In genomic region chr6:126050795-126051194, GRCh38 we compare ENCODE assay signal across 8 cellular contexts.
"Had no signal": no experiment of that assay in that cellular context is flagged by ENCODE, and none has a peak within 500 bp of the region (broad histone marks: within the 10 kb centered on the region; RNA-seq: fewer than 3 reads in every experiment).

No MANE protein-coding gene starts in this region.

- ATAC-seq: GM23338, K562 had no signal

- FAIRE-seq: H1, H54, HTR-8/SVneo, K562 had no signal

- H3K4me2 ChIP-seq: GM23338 had no signal

- H3K9me3 Mint-ChIP-seq: GM23338, H9 had no signal

- H3K4me3 ChIP-seq: GM23338, K562 had no signal

- DNase-seq: H9, HCEC 1CT, IMR-90 had no signal

- H2AFZ ChIP-seq: GM23338 had no signal

- H3K27ac Mint-ChIP-seq: GM23338 had no signal

- H3K4me3 Mint-ChIP-seq: GM23338, H9 had no signal
